Comparison of ENCODE assay signal across 8 cellular contexts in the genomic region with DNA sequence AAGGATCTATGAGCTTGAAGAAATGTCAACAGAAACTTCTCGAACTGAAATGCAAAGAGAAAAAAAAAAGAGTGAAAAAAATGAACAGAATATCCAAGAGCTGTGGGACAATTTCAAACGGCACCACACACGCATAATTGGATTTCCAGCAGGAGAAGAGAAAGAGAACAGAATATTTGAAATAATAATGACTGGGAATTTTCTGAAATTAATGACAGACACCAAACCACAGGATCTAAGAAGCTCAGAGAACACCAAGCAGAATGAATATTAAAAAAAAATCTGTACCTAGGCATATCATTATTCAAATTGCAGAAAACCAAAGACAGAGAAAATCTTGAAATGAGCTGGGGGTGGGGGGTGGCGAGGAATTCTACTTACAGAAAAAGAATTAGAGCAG.
"Had no signal": no experiment of that assay in that cellular context is flagged by ENCODE, and none has a peak within 500 bp of the region (broad histone marks: within the 10 kb centered on the region; RNA-seq: fewer than 3 reads in every experiment).

No MANE protein-coding gene starts in this region.

- H3K4me1 ChIP-seq: HAP-1 had no signal

- H3K4me2 ChIP-seq: GM23338 had no signal

- H2AFZ ChIP-seq: GM23248, GM23338 had no signal

- DNase-seq: GM23248, GOT3, H7, H9, HCEC 1CT, HFFc6 had no signal

- H3K9ac ChIP-seq: GM23248 had no signal

- H3K4me3 ChIP-seq: GM23248, GM23338, HAP-1 had no signal

- H3K36me3 ChIP-seq: HAP-1 had no signal

- H3K27ac ChIP-seq: GM23248 had no signal
